In genomic region chr18:65817178-65817577, GRCh38 we compare ENCODE assay signal across 25 cellular contexts.
"Had no signal": no experiment of that assay in that cellular context is flagged by ENCODE, and none has a peak within 500 bp of the region (broad histone marks: within the 10 kb centered on the region; RNA-seq: fewer than 3 reads in every experiment).

No MANE protein-coding gene starts in this region.

- H3K9me3 ChIP-seq: left lung, lower lobe of right lung, ovary, right atrium auricular region, right lobe of liver, tibial nerve, uterus had no signal

- DNase-seq: hypothalamus; kidney glomerular epithelial cell; left colon; left lung; lower lobe of right lung; mammary epithelial cell; mesenchymal stem cell; naive B cell; natural killer cell; nephron progenitor cell; ovary; right lobe of liver; stimulated activated CD4-positive, alpha-beta T cell treated with anti-CD3 and anti-CD28 coated beads, Interleukin-1b, Interleukin-23, amount 100 ng/mL, for 48 hours; stimulated activated CD4-positive, alpha-beta T cell treated with anti-CD3 and anti-CD28 coated beads, Interleukin-2, amount 100 ng/mL, for 48 hours; stimulated activated CD4-positive, alpha-beta T cell treated with anti-CD3 and anti-CD28 coated beads, Interleukin-4, amount 100 ng/mL, for 4 hours; stimulated activated CD8-positive, alpha-beta memory T cell treated with anti-CD3 and anti-CD28 coated beads, Interleukin-4, amount 100 ng/mL, for 48 hours; stimulated activated naive CD4-positive, alpha-beta T cell treated with Interleukin-2 at 50 U/mL for 16 hours; stimulated activated naive CD8-positive, alpha-beta T cell treated with anti-CD3 and anti-CD28 coated beads, Interleukin-15, amount 100 ng/mL, for 72 hours; substantia nigra; uterus had no signal

- H3K4me3 ChIP-seq: left lung, lower lobe of right lung, ovary, right atrium auricular region, right lobe of liver, smooth muscle cell, tibial nerve, uterus had no signal

- H3K4me1 ChIP-seq: left lung, lower lobe of right lung, right atrium auricular region, right lobe of liver, tibial nerve, uterus had no signal

- H3K36me3 ChIP-seq: left lung, lower lobe of right lung, ovary, right atrium auricular region, right lobe of liver, tibial nerve, uterus had no signal

- H3K27me3 ChIP-seq: left lung, ovary, right atrium auricular region, right lobe of liver, tibial nerve, uterus had no signal

- FAIRE-seq: keratinocyte had no signal

- ATAC-seq: left colon; left lung; lower lobe of right lung; natural killer cell; right lobe of liver; stimulated activated memory B cell treated with anti-CD40 and anti-IgM and Interleukin-4, amounts not matched to agents 10 μg/mL and 1 μg/mL and 100 μg/mL, for 72 hours; stimulated activated naive CD8-positive, alpha-beta T cell treated with anti-CD3 and anti-CD28 coated beads, Interleukin-15, amount 100 ng/mL, for 72 hours had no signal

- H3K4me2 ChIP-seq: smooth muscle cell had no signal

- H3K27ac ChIP-seq: left lung, lower lobe of right lung, ovary, right atrium auricular region, right lobe of liver, tibial nerve, uterus had no signal
